Comparison of ENCODE assay signal across 1 cellular context in genomic region chr14:23300687-23301223, GRCh38.
TF ChIP-seq lines count a peak whose summit lies in the region.

No MANE protein-coding gene starts in this region.

TF ChIP-seq in K562, 482 proteins besides CTCF, POLR2A, EP300 and RAD21 (continued from another document):
- TF ChIP-seq, protein P1, sequence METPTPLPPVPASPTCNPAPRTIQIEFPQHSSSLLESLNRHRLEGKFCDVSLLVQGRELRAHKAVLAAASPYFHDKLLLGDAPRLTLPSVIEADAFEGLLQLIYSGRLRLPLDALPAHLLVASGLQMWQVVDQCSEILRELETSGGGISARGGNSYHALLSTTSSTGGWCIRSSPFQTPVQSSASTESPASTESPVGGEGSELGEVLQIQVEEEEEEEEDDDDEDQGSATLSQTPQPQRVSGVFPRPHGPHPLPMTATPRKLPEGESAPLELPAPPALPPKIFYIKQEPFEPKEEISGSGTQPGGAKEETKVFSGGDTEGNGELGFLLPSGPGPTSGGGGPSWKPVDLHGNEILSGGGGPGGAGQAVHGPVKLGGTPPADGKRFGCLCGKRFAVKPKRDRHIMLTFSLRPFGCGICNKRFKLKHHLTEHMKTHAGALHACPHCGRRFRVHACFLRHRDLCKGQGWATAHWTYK (CRISPR knock-in tag; IDR thresholded peaks at IDR 0.05), result 0 out of 2 replicates have a peak, but pooled peaks have one; percentile 54
- TF ChIP-seq OTX1 (CRISPR knock-in tag; IDR thresholded peaks at IDR 0.05) (0 out of 2 replicates have a peak, but pooled peaks have one; percentile 6), GATAD2B (IDR thresholded peaks at IDR 0.05; ENCODE audit: borderline replicate concordance) (no peak), DPF2 (IDR thresholded peaks at IDR 0.05) (0 out of 2 replicates have a peak, but pooled peaks have one; percentile 6), SP1 (CRISPR knock-in tag; IDR thresholded peaks at IDR 0.05) (no peak; the same call in 1 of the 2 replicates), RHOXF2B (CRISPR knock-in tag; conservative IDR thresholded peaks at IDR 0.05) (no peak), CBX8 (IDR thresholded peaks at IDR 0.05; ENCODE audit: borderline replicate concordance, extremely low read depth, low read depth, low read length, poor library complexity, severe bottlenecking) (no peak), TARDBP (IDR thresholded peaks at IDR 0.05) (no peak), EZH2 (IDR thresholded peaks at IDR 0.05; ENCODE audit: borderline replicate concordance, low read depth, low read length) (no peak), MXD1 (CRISPR knock-in tag; IDR thresholded peaks at IDR 0.05; ENCODE audit: borderline replicate concordance, poor library complexity, severe bottlenecking) (no peak)
- TF ChIP-seq, protein P2, sequence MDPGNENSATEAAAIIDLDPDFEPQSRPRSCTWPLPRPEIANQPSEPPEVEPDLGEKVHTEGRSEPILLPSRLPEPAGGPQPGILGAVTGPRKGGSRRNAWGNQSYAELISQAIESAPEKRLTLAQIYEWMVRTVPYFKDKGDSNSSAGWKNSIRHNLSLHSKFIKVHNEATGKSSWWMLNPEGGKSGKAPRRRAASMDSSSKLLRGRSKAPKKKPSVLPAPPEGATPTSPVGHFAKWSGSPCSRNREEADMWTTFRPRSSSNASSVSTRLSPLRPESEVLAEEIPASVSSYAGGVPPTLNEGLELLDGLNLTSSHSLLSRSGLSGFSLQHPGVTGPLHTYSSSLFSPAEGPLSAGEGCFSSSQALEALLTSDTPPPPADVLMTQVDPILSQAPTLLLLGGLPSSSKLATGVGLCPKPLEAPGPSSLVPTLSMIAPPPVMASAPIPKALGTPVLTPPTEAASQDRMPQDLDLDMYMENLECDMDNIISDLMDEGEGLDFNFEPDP (CRISPR knock-in tag; IDR thresholded peaks at IDR 0.05), result peak; percentile 63; the same call in 1 of the 2 replicates
